19 cellular contexts compared by ENCODE assay signal in genomic region chr1:3029991-3030662, GRCh38. TPM values are rescaled to one million over a fixed set of nuclear protein-coding genes. Genes with fewer than 3 reads are reported as not detected.
DNase-seq lines count a peak whose midpoint lies in the region; ATAC-seq, FAIRE-seq and TF ChIP-seq lines count a peak whose summit lies in the region.
"Had no signal": no experiment of that assay in that cellular context is flagged by ENCODE, and none has a peak within 500 bp of the region (broad histone marks: within the 10 kb centered on the region; RNA-seq: fewer than 3 reads in every experiment).

No MANE protein-coding gene starts in this region.

- no peaks in the 10 kb centered on the region for H4K20me1 ChIP-seq in HepG2 (ENCODE audit: insufficient read depth, low read length)
- no peaks in the 10 kb centered on the region; the same call in 1 of the 2 replicates for H4K20me1 ChIP-seq in PC-3 (ENCODE audit: low read length)

- H3K4me2 ChIP-seq in HepG2 (ENCODE audit: low read depth, low read length) = no peak overlapping the region
- no peak overlapping the region for H3K4me2 ChIP-seq in trophoblast cell (ENCODE audit: low read length)
- no peak overlapping the region for H3K4me2 ChIP-seq in PC-3 (ENCODE audit: low read length)
- H3K4me2 ChIP-seq: PC-9 had no signal

- no peak overlapping the region for H4K91ac ChIP-seq in trophoblast cell (ENCODE audit: low read depth, low read length)

- H3K9me2 ChIP-seq in PC-3 (replicated peaks; ENCODE audit: low read length) = no peaks in the 10 kb centered on the region

- CTCF ChIA-PET in HepG2 (lab: Yijun Ruan, JAX; ENCODE audit: low intra/inter-chr PET ratio, low total read pairs) (no interaction called here), PC-3 (lab: Charles Lee) (no interaction called here)

- intact Hi-C loops in right lobe of liver (cut with DNase I) (no loop called here), HepG2 (cut with micrococcal nuclease; ENCODE audit: unreplicated experiment) (no loop called here), PC-3 (cut with micrococcal nuclease) (no loop called here)

- H2AFZ ChIP-seq in HepG2 (ENCODE audit: low read length) = no peak overlapping the region
- no peak overlapping the region for H2AFZ ChIP-seq in trophoblast cell (ENCODE audit: insufficient read depth, low read length, poor library complexity)
- H2AFZ ChIP-seq in PC-3 (ENCODE audit: low read length) = no peak overlapping the region
- H2AFZ ChIP-seq: PC-9 had no signal

- BruUV-seq in HepG2 (replicated peaks; lab: Mats Ljungman, UMichigan) = no TSS peak
- no TSS peak for BruUV-seq in PC-3 (replicated peaks; lab: Mats Ljungman, UMichigan)

- no peak for TF ChIP-seq RAD21 in HepG2 (CRISPR knock-in tag; IDR thresholded peaks at IDR 0.05)

- H3K4me1 ChIP-seq in right lobe of liver = no peaks in the 10 kb centered on the region
- H3K4me1 ChIP-seq in HepG2 (ENCODE audit: insufficient read depth, low read length) = no peaks in the 10 kb centered on the region
- H3K4me1 ChIP-seq in trophoblast cell (ENCODE audit: control insufficient read depth in 1 of 2, insufficient read depth in 2 of 2, low read length in 2 of 2) = no peaks in the 10 kb centered on the region
- no peaks in the 10 kb centered on the region for H3K4me1 ChIP-seq in PC-3 (ENCODE audit: insufficient read depth, low read length)

- ATAC-seq in right lobe of liver = no peak
- no peak for ATAC-seq in HepG2
- ATAC-seq in HG03039 (IDR thresholded peaks at IDR 0.05; ENCODE audit: unreplicated experiment) = no peak
- no peak for ATAC-seq in PC-3
- ATAC-seq: HCT116 had no signal

- H3K79me1 ChIP-seq in trophoblast cell (ENCODE audit: low read length) = no peaks in the 10 kb centered on the region

- no peak for FAIRE-seq in HepG2 (lab: Jason Lieb, UNC)
- FAIRE-seq: G401.6, GM12891, GM19239 had no signal

- no peak for TF ChIP-seq POLR2A in right lobe of liver (IDR thresholded peaks at IDR 0.05)
- TF ChIP-seq POLR2A in HepG2 (IDR thresholded peaks at IDR 0.05; ENCODE audit: insufficient read depth in 1 of 2, low read depth in 2 of 2, low read length in 2 of 2) = no peak
- no peak for TF ChIP-seq POLR2A in erythroblast (IDR thresholded peaks at IDR 0.05; ENCODE audit: low read length)

- no peak overlapping the region for H2BK120ac ChIP-seq in trophoblast cell (ENCODE audit: insufficient read depth, low read length, poor library complexity)

- no peak overlapping the region for H2AK5ac ChIP-seq in trophoblast cell (ENCODE audit: low read length)

- no peak overlapping the region for H3K27ac ChIP-seq in right lobe of liver
- no peak overlapping the region for H3K27ac ChIP-seq in HepG2 (ENCODE audit: extremely low read length, insufficient read depth, low read length)
- H3K27ac ChIP-seq in cingulate gyrus (ENCODE audit: low read depth, low read length) = peak overlapping the region; percentile 87
- H3K27ac ChIP-seq in trophoblast cell (ENCODE audit: low read depth, low read length) = no peak overlapping the region
- no peak overlapping the region for H3K27ac ChIP-seq in PC-3 (ENCODE audit: low read length)
- H3K27ac ChIP-seq: PC-9 had no signal

- H3K4ac ChIP-seq in trophoblast cell (ENCODE audit: low read depth, low read length) = no peak overlapping the region

- DNase-seq in right lobe of liver (peak in 2 of 3 donors; percentile 39 to 48), HepG2 (ENCODE audit: low spot score) (no peak), trophoblast cell (no peak), erythroblast (lab: John Stamatoyannopoulos, UW) (no peak), PC-3 (no peak)
- DNase-seq: ACHN, Calu3, KBM-7, NCI-H1105, NCI-H187, PC-9 had no signal

- no peaks in the 10 kb centered on the region for H3K9me3 ChIP-seq in right lobe of liver
- H3K9me3 ChIP-seq in HepG2 (ENCODE audit: low read length) = no peaks in the 10 kb centered on the region
- peaks cover 25% of the 10 kb centered on the region for H3K9me3 ChIP-seq in trophoblast cell (ENCODE audit: insufficient read depth, low read depth, low read length)
- H3K9me3 ChIP-seq in PC-3 (ENCODE audit: low read length) = no peaks in the 10 kb centered on the region

- H3K18ac ChIP-seq in trophoblast cell (ENCODE audit: low read length) = no peak overlapping the region

- TF ChIP-seq CTCF in right lobe of liver (IDR thresholded peaks at IDR 0.05) (no peak), HepG2 (CRISPR knock-in tag; IDR thresholded peaks at IDR 0.05) (no peak), PC-3 (conservative IDR thresholded peaks at IDR 0.05; ENCODE audit: low read depth, low read length) (no peak)

- POLR2A ChIA-PET in HepG2 (lab: Yijun Ruan, JAX) = no interaction called here
- POLR2A ChIA-PET in PC-3 (lab: Charles Lee; ENCODE audit: unreplicated experiment) = no interaction called here

- no peak overlapping the region for H3K23ac ChIP-seq in trophoblast cell (ENCODE audit: low read length)

- H4K12ac ChIP-seq in trophoblast cell (ENCODE audit: low read depth, low read length) = no peak overlapping the region

- no peak overlapping the region for H2BK12ac ChIP-seq in trophoblast cell (ENCODE audit: low read length)

- H3K27me3 ChIP-seq in right lobe of liver = no peaks in the 10 kb centered on the region
- H3K27me3 ChIP-seq in HepG2 (ENCODE audit: control insufficient read depth in 1 of 2, insufficient read depth in 2 of 2, low read length in 2 of 2) = peaks cover 13 to 71% of the 10 kb centered on the region in 2 experiments
- no peaks in the 10 kb centered on the region for H3K27me3 ChIP-seq in trophoblast cell (ENCODE audit: insufficient read depth, low read length)
- H3K27me3 ChIP-seq in PC-3 (ENCODE audit: low read length) = peaks cover 85% of the 10 kb centered on the region

- H3K4me3 ChIP-seq in right lobe of liver (no peak overlapping the region), HepG2 (replicated peaks in 1 of 3; ENCODE audit: insufficient read depth in 1 of 3, low read depth in 2 of 3, low read length in 3 of 3) (no peak overlapping the region), trophoblast cell (ENCODE audit: low read depth, low read length) (peak overlapping the region; percentile 29), PC-3 (ENCODE audit: low read length) (no peak overlapping the region)
- H3K4me3 ChIP-seq: PC-9 had no signal

- in situ Hi-C loops in HepG2 (cut with HindIII; ENCODE audit: extremely low pct_ligation_motif_present, low pct_unique_long_range_greater_than_20kb) = no loop called here

- H3F3A ChIP-seq in PC-3 (ENCODE audit: low read length, unreplicated experiment) = no peaks in the 10 kb centered on the region

- 60% methylated on average over 1 of the region's 32 CpGs for WGBS in right lobe of liver (ENCODE audit: insufficient coverage, low coverage, low lambda C conversion rate, missing lambda C conversion rate)
- 75% methylated on average over 2 of the region's 32 CpGs for WGBS in HepG2 (ENCODE audit: low lambda C conversion rate)
- no CpG with 5 or more reads among the region's 32 CpGs for WGBS in trophoblast cell (ENCODE audit: extremely low coverage, insufficient coverage, insufficient read length)

- H4K8ac ChIP-seq in trophoblast cell (ENCODE audit: low read depth, low read length) = no peak overlapping the region

- no peak overlapping the region for H3K14ac ChIP-seq in trophoblast cell (ENCODE audit: low read length)

- H2BK5ac ChIP-seq in trophoblast cell (ENCODE audit: low read depth, low read length, poor library complexity) = no peak overlapping the region

- H3K79me2 ChIP-seq in HepG2 (ENCODE audit: insufficient read depth, low read length) (no peaks in the 10 kb centered on the region), trophoblast cell (ENCODE audit: control insufficient read depth, insufficient read depth, low read length, poor library complexity) (no peaks in the 10 kb centered on the region), PC-3 (ENCODE audit: low read length) (no peaks in the 10 kb centered on the region)

- TF ChIP-seq EP300 in HepG2 (IDR thresholded peaks at IDR 0.05; ENCODE audit: low read depth in 2 of 2, low read length in 2 of 2) (no peak), HepG2 (CRISPR knock-in tag; IDR thresholded peaks at IDR 0.05; ENCODE audit: borderline replicate concordance) (no peak)

- H3K9ac ChIP-seq in HepG2 (ENCODE audit: insufficient read depth, low read depth, low read length) (no peak overlapping the region), trophoblast cell (ENCODE audit: low read length) (no peak overlapping the region), PC-3 (ENCODE audit: low read length) (no peak overlapping the region)

- H3K36me3 ChIP-seq in right lobe of liver (no peaks in the 10 kb centered on the region), HepG2 (replicated peaks in 1 of 2; ENCODE audit: control insufficient read depth in 1 of 2, insufficient read depth in 2 of 2, low read length in 2 of 2) (no peaks in the 10 kb centered on the region), trophoblast cell (ENCODE audit: control insufficient read depth in 1 of 2, insufficient read depth in 2 of 2, low read length in 2 of 2) (no peaks in the 10 kb centered on the region), PC-3 (ENCODE audit: low read depth, low read length) (no peaks in the 10 kb centered on the region)

RNA-seq across cellular contexts. Expression of gene ACTRT2, which starts 8.9 kb away (rescaled TPM):
- not detected for total RNA-seq in right lobe of liver
- not detected in 2 replicates for total RNA-seq in HepG2 (2016; rRNA removed; fragmentation: Illumina TruSeq; extraction: Trizol)
- total RNA-seq in HepG2 (2016; cell fraction: cytosol; rRNA removed; fragmentation: Illumina TruSeq; extraction: Trizol; ENCODE audit: low read depth) = not detected in 2 replicates
- total RNA-seq in HepG2 (2016; cell fraction: insoluble cytoplasmic fraction; rRNA removed; fragmentation: Illumina TruSeq; extraction: Trizol) = not detected in 2 replicates
- not detected in 2 replicates for total RNA-seq in HepG2 (2016; cell fraction: membrane; rRNA removed; fragmentation: Illumina TruSeq; extraction: Trizol)
- not detected in 2 replicates for total RNA-seq in HepG2 (2016; cell fraction: nucleus; rRNA removed; fragmentation: Illumina TruSeq; extraction: Trizol)
- not detected in 2 replicates for polyA plus RNA-seq in HepG2 (2011; rRNA removed)
- polyA plus RNA-seq in HepG2 (2011; cell fraction: cytosol; rRNA removed) = not detected in 2 replicates
- not detected in 2 replicates for polyA plus RNA-seq in HepG2 (2011; cell fraction: nucleus; rRNA removed)
- polyA plus RNA-seq in HepG2 (2012) = not detected in 2 replicates
- polyA plus RNA-seq in HepG2 (2016; cell fraction: cytosol; fragmentation: Illumina TruSeq; extraction: Trizol; ENCODE audit: low read depth) = not detected in 2 replicates
- not detected in 2 replicates for polyA plus RNA-seq in HepG2 (2016; cell fraction: insoluble cytoplasmic fraction; fragmentation: Illumina TruSeq; extraction: Trizol; ENCODE audit: low read depth)
- not detected in 2 replicates for polyA plus RNA-seq in HepG2 (2016; cell fraction: membrane; fragmentation: Illumina TruSeq; extraction: Trizol; ENCODE audit: low read depth)
- not detected in 2 replicates for polyA plus RNA-seq in HepG2 (2016; cell fraction: nucleus; fragmentation: Illumina TruSeq; extraction: Trizol; ENCODE audit: insufficient read depth, low read depth)
- not detected in 2 replicates for polyA minus RNA-seq in HepG2 (2011; rRNA and poly(A)+ RNA removed; ENCODE audit: low replicate concordance)
- polyA minus RNA-seq in HepG2 (2011; cell fraction: cytosol; rRNA and poly(A)+ RNA removed) = not detected in 2 replicates
- polyA minus RNA-seq in HepG2 (2011; cell fraction: nucleus; rRNA and poly(A)+ RNA removed) = not detected in 2 replicates
- polyA plus RNA-seq in trophoblast cell (2013) = not detected in 2 replicates
- total RNA-seq in PC-3 (2014; rRNA removed) = not detected in 2 replicates
- total RNA-seq: Calu3; CD4-positive, alpha-beta T cell; MCF 10A; PC-9 had no signal

RNA-seq across cellular contexts. Expression of gene PRDM16, which starts 38.9 kb away (rescaled TPM):
- total RNA-seq in right lobe of liver (under 1 TPM; 0.06 to 0.75 (median 0.28) TPM), HepG2 (2016; rRNA removed; fragmentation: Illumina TruSeq; extraction: Trizol) (0.13 and 0.15 TPM in 2 replicates), PC-3 (2014; rRNA removed) (0.04 and 0.17 TPM in 2 replicates)
- under 0.01 and 0.35 TPM in 2 replicates for total RNA-seq in HepG2 (2016; cell fraction: cytosol; rRNA removed; fragmentation: Illumina TruSeq; extraction: Trizol; ENCODE audit: low read depth)
- total RNA-seq in HepG2 (2016; cell fraction: insoluble cytoplasmic fraction; rRNA removed; fragmentation: Illumina TruSeq; extraction: Trizol) = 0.21 and 0.24 TPM in 2 replicates
- total RNA-seq in HepG2 (2016; cell fraction: membrane; rRNA removed; fragmentation: Illumina TruSeq; extraction: Trizol) = 0.19 and 0.24 TPM in 2 replicates
- total RNA-seq in HepG2 (2016; cell fraction: nucleus; rRNA removed; fragmentation: Illumina TruSeq; extraction: Trizol) = 0.12 and 1.1 TPM in 2 replicates
- 0.81 and 1.5 TPM in 2 replicates for polyA plus RNA-seq in HepG2 (2011; rRNA removed)
- polyA plus RNA-seq in HepG2 (2011; cell fraction: cytosol; rRNA removed) = 0.96 and 1.0 TPM in 2 replicates
- polyA plus RNA-seq in HepG2 (2011; cell fraction: nucleus; rRNA removed) = 5.9 and 6.8 TPM in 2 replicates
- polyA plus RNA-seq in HepG2 (2012) = 1.7 and 1.8 TPM in 2 replicates
- not detected in 2 replicates for polyA plus RNA-seq in HepG2 (2016; cell fraction: cytosol; fragmentation: Illumina TruSeq; extraction: Trizol; ENCODE audit: low read depth)
- polyA plus RNA-seq in HepG2 (2016; cell fraction: insoluble cytoplasmic fraction; fragmentation: Illumina TruSeq; extraction: Trizol; ENCODE audit: low read depth) = 0.15 and 0.46 TPM in 2 replicates
- 0.13 TPM in 1 of 2 replicates, not detected in the other for polyA plus RNA-seq in HepG2 (2016; cell fraction: membrane; fragmentation: Illumina TruSeq; extraction: Trizol; ENCODE audit: low read depth)
- 0.34 and 0.47 TPM in 2 replicates for polyA plus RNA-seq in HepG2 (2016; cell fraction: nucleus; fragmentation: Illumina TruSeq; extraction: Trizol; ENCODE audit: insufficient read depth, low read depth)
- 0.40 TPM in 1 of 2 replicates, not detected in the other for polyA minus RNA-seq in HepG2 (2011; rRNA and poly(A)+ RNA removed; ENCODE audit: low replicate concordance)
- polyA minus RNA-seq in HepG2 (2011; cell fraction: cytosol; rRNA and poly(A)+ RNA removed) = 0.79 and 1.1 TPM in 2 replicates
- 2.1 and 2.4 TPM in 2 replicates for polyA minus RNA-seq in HepG2 (2011; cell fraction: nucleus; rRNA and poly(A)+ RNA removed)
- polyA plus RNA-seq in trophoblast cell (2013) = 0.19 and 0.27 TPM in 2 replicates
- total RNA-seq: CD4-positive, alpha-beta T cell; MCF 10A; PC-9 had no signal

Comparison
In these comparisons a context has a peak if more than half of its experiments do, and no peak if none do; other contexts are left out.
1. DNase-seq: peak in right lobe of liver (2 of 3); none in HepG2 (single experiment), trophoblast cell (0 of 2), erythroblast (0 of 2) and PC-3 (single experiment).